In the genomic region with DNA sequence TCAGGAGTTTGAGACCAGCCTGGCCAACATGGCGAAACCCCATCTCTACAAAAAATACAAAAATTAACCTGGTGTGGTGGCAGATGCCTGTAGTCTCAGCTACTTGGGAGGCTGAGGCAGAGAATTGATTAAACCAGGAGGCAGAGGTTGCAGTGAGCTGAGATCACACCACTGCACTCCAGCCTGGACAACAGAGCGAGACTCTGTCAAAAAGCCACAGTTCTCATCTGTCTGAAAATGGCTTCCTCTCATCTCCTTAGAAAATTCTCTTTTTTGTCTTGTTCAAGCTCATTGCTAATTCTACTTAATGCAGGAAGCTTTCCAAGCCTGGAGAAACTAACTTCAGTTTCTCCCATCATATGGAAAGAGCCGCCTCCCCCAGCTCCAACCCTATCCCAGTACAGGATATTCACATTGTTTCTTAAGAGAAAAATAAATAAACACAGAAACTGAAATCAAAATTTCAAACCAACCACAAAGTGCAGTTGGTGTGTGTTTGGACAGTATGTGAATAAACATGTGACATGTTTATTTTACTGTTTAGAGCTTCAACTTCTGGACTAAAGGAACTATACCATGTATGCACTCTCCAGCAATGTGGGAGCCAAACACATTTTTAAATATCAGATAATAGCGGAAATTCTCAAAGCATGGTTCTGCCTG, we compare ENCODE assay signal across 17 cellular contexts. TPM values are rescaled to one million over a fixed set of nuclear protein-coding genes. Genes with fewer than 3 reads are reported as not detected.
DNase-seq lines count a peak whose midpoint lies in the region; ATAC-seq and TF ChIP-seq lines count a peak whose summit lies in the region.
"Had no signal": no experiment of that assay in that cellular context is flagged by ENCODE, and none has a peak within 500 bp of the region (broad histone marks: within the 10 kb centered on the region; RNA-seq: fewer than 3 reads in every experiment).

No MANE protein-coding gene starts in this region.

- no peak overlapping the region for H3K27ac Mint-ChIP-seq in activated naive CD4-positive, alpha-beta T cell treated with anti-CD3 and anti-CD28 coated beads, Interleukin-2, amount 50 U/mL, for 72 hours
- H3K27ac Mint-ChIP-seq: activated T-cell treated with anti-CD3 and anti-CD28 coated beads, Interleukin-2, amount 50 U/mL, for 72 hours; dendritic cell treated with granulocyte-macrophage colony-stimulating factor and Interleukin-4, amounts not matched to agents 40 ng/mL and 50 ng/mL, for 4 days; mesothelial cell of epicardium; progenitor cell of endocrine pancreas had no signal

- H3K9me3 Mint-ChIP-seq in activated naive CD4-positive, alpha-beta T cell treated with anti-CD3 and anti-CD28 coated beads, Interleukin-2, amount 50 U/mL, for 72 hours, result no peaks in the 10 kb centered on the region
- H3K9me3 Mint-ChIP-seq: activated T-cell treated with anti-CD3 and anti-CD28 coated beads, Interleukin-2, amount 50 U/mL, for 72 hours; dendritic cell treated with granulocyte-macrophage colony-stimulating factor and Interleukin-4, amounts not matched to agents 40 ng/mL and 50 ng/mL, for 4 days; mesothelial cell of epicardium had no signal

- DNase-seq in choroid plexus epithelial cell (ENCODE audit: low read depth) (peak; percentile 39), SKM-1 (lab: John Stamatoyannopoulos, UW; ENCODE audit: unreplicated experiment) (no peak), NCI-H510A (lab: John Stamatoyannopoulos, UW) (no peak), germinal center (ENCODE audit: low spot score) (no peak)
- no peak for DNase-seq in activated naive CD4-positive, alpha-beta T cell treated with anti-CD3 and anti-CD28 coated beads, Interleukin-2, amount 50 U/mL, for 72 hours (ENCODE audit: low spot score in 2 of 2)
- DNase-seq: activated CD4-positive, alpha-beta T cell treated with anti-CD3 and anti-CD28 coated beads for 1 hour; activated T-cell treated with anti-CD3 and anti-CD28 coated beads, Interleukin-2, amount 50 U/mL, for 72 hours; COR-L47; NCI-H1092; NCI-H2227 treated with DMSO at 0.1 percent for 48 hours; T-helper 1 cell had no signal

- no peak for TF ChIP-seq CTCF in choroid plexus epithelial cell (conservative IDR thresholded peaks at IDR 0.05; ENCODE audit: low read depth, low read length)

- H3K4me3 ChIP-seq in choroid plexus epithelial cell (ENCODE audit: low read depth, low read length), result no peak overlapping the region

- H3K36me3 Mint-ChIP-seq in activated naive CD4-positive, alpha-beta T cell treated with anti-CD3 and anti-CD28 coated beads, Interleukin-2, amount 50 U/mL, for 72 hours, result no peaks in the 10 kb centered on the region
- H3K36me3 Mint-ChIP-seq: mesothelial cell of epicardium had no signal

- ATAC-seq in GM18502 (IDR thresholded peaks at IDR 0.05; ENCODE audit: poor library complexity, unreplicated experiment) (peak; percentile 50), GM21619 (IDR thresholded peaks at IDR 0.05; ENCODE audit: unreplicated experiment) (peak; percentile 73), HG03159 (IDR thresholded peaks at IDR 0.05; ENCODE audit: unreplicated experiment) (peak; percentile 80)
- ATAC-seq in activated naive CD4-positive, alpha-beta T cell treated with anti-CD3 and anti-CD28 coated beads, Interleukin-2, amount 50 U/mL, for 72 hours, result no peak
- ATAC-seq: activated T-cell treated with anti-CD3 and anti-CD28 coated beads, Interleukin-2, amount 50 U/mL, for 72 hours had no signal

RNA-seq across cellular contexts. Expression of a gene that starts 55.0 kb away (rescaled TPM):
- total RNA-seq in activated naive CD4-positive, alpha-beta T cell treated with anti-CD3 and anti-CD28 coated beads, Interleukin-2, amount 50 U/mL, for 72 hours, result 1 to 10 TPM in 1 of 2 donors, not detected in 1; 3.2 TPM

Comparison
In these comparisons a context has a peak if more than half of its experiments do, and no peak if none do; other contexts are left out.
1. ATAC-seq: peak in GM18502 (single experiment), GM21619 (single experiment) and HG03159 (single experiment); none in activated naive CD4-positive, alpha-beta T cell treated with anti-CD3 and anti-CD28 coated beads, Interleukin-2, amount 50 U/mL, for 72 hours (0 of 2).